In the genomic region with DNA sequence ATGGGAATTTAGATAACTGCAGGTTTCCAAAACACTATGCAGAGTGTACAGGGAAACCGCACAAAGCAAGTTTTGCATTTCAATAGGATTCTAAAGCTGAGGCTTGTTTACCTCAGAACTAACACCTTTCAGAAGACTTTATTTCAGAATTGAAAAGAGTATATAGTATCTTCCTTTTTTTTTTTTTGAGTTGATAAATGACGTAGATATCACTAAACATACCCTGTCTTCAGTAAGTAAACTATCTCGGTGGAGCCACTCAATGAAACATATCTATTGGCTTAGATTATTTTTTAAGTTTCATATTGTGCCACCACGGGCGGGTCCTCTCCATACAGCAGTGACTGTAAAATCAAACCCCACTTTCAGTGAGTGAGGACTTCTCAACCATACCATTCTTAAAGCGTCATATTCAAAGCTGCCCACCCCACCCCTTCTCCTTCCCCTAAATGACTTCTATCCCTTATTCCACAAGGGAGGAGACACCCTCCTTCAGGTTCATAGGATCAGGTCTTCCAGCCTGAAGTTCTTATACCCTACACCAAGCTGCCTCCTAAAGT, we compare ENCODE assay signal across 8 cellular contexts. TPM values are rescaled to one million over a fixed set of nuclear protein-coding genes. Genes with fewer than 3 reads are reported as not detected.
DNase-seq lines count a peak whose midpoint lies in the region; ATAC-seq lines count a peak whose summit lies in the region.

No MANE protein-coding gene starts in this region.

- H3K36me3 ChIP-seq in subcutaneous abdominal adipose tissue (ENCODE audit: control insufficient read depth in 5 of 5, insufficient read depth in 5 of 5, low read length in 5 of 5): no peaks in the 10 kb centered on the region

- H3K27me3 ChIP-seq in subcutaneous abdominal adipose tissue (ENCODE audit: control insufficient read depth in 5 of 5, insufficient read depth in 4 of 5, low read length in 5 of 5): no peaks in the 10 kb centered on the region

- no peaks in the 10 kb centered on the region for H3K9me3 Mint-ChIP-seq in activated CD4-positive, alpha-beta T cell treated with anti-CD3 and anti-CD28 coated beads, Interleukin-2, amount 10 ng/mL, durations not matched to agents 7 days and 5 days
- H3K9me3 Mint-ChIP-seq in immature natural killer cell: no peaks in the 10 kb centered on the region

- peak; percentile 12 for DNase-seq in activated CD4-positive, alpha-beta T cell treated with anti-CD3 and anti-CD28 coated beads, Interleukin-2, amount 10 ng/mL, durations not matched to agents 7 days and 5 days
- DNase-seq in activated CD4-positive, alpha-beta T cell treated with anti-CD3 and anti-CD28 coated beads, Interleukin-2, amount 50 U/mL, for 48 hours: no peak
- DNase-seq in T-helper 17 cell (no peak), immature natural killer cell (peak; percentile 8 to 39 (median 14)), UCSD-AML1 (lab: John Stamatoyannopoulos, UW; ENCODE audit: unreplicated experiment) (no peak), GF-D8 (lab: John Stamatoyannopoulos, UW) (no peak)

- H3K27ac ChIP-seq in subcutaneous abdominal adipose tissue (ENCODE audit: low read depth, low read length): peak overlapping the region; percentile 85

- H3K36me3 Mint-ChIP-seq in activated CD4-positive, alpha-beta T cell treated with anti-CD3 and anti-CD28 coated beads, Interleukin-2, amount 10 ng/mL, durations not matched to agents 7 days and 5 days (ENCODE audit: low read depth): peaks cover 20% of the 10 kb centered on the region
- H3K36me3 Mint-ChIP-seq in T-helper 17 cell (ENCODE audit: low read depth) (peaks cover 2% of the 10 kb centered on the region), immature natural killer cell (no peaks in the 10 kb centered on the region)

- no peaks in the 10 kb centered on the region for H3K27me3 Mint-ChIP-seq in activated CD4-positive, alpha-beta T cell treated with anti-CD3 and anti-CD28 coated beads, Interleukin-2, amount 10 ng/mL, durations not matched to agents 7 days and 5 days
- H3K27me3 Mint-ChIP-seq in T-helper 17 cell: no peaks in the 10 kb centered on the region
- peaks cover 14 to 33% (median 24%) of the 10 kb centered on the region in 3 donors for H3K27me3 Mint-ChIP-seq in immature natural killer cell (ENCODE audit: low read depth in 3 of 3)

- no peak overlapping the region for H3K4me3 ChIP-seq in subcutaneous abdominal adipose tissue (ENCODE audit: low read depth in 1 of 5, low read length in 5 of 5)

- peak overlapping the region; percentile 70 for H3K4me3 Mint-ChIP-seq in activated CD4-positive, alpha-beta T cell treated with anti-CD3 and anti-CD28 coated beads, Interleukin-2, amount 10 ng/mL, durations not matched to agents 7 days and 5 days
- H3K4me3 Mint-ChIP-seq in T-helper 17 cell (peak overlapping the region; percentile 79), immature natural killer cell (peak overlapping the region in 4 of 5 donors; percentile 3 to 83 (median 68))

- H3K9ac ChIP-seq in subcutaneous abdominal adipose tissue (ENCODE audit: low read length in 5 of 5): peak overlapping the region in 1 of 5 donors; percentile 13

- peak overlapping the region; percentile 94 for H3K27ac Mint-ChIP-seq in activated CD4-positive, alpha-beta T cell treated with anti-CD3 and anti-CD28 coated beads, Interleukin-2, amount 10 ng/mL, durations not matched to agents 7 days and 5 days
- peak overlapping the region; percentile 95 for H3K27ac Mint-ChIP-seq in T-helper 17 cell
- H3K27ac Mint-ChIP-seq in immature natural killer cell: peak overlapping the region; percentile 84 to 96 (median 90)

- H3K4me1 ChIP-seq in subcutaneous abdominal adipose tissue (ENCODE audit: control insufficient read depth in 5 of 5, insufficient read depth in 5 of 5, low read length in 5 of 5): peaks cover 0 to 35% (median 31%) of the 10 kb centered on the region in 5 donors

- POLR2A ChIA-PET in activated CD4-positive, alpha-beta T cell treated with anti-CD3 and anti-CD28 coated beads, Interleukin-2, amount 10 ng/mL, durations not matched to agents 7 days and 5 days (lab: Charles Lee): no interaction called here

- CTCF ChIA-PET in activated CD4-positive, alpha-beta T cell treated with anti-CD3 and anti-CD28 coated beads, Interleukin-2, amount 10 ng/mL, durations not matched to agents 7 days and 5 days (lab: Charles Lee): interaction anchor here (0.6 to 2.8 kb wide), 9 partner anchors 31 to 163 kb away, joined by 3 to 9 read pairs (median 4); no protein-coding TSS in a partner anchor

- H3K9me3 ChIP-seq in T-helper 17 cell (ENCODE audit: control insufficient read depth, low read length, poor library complexity, severe bottlenecking): no peaks in the 10 kb centered on the region
- H3K9me3 ChIP-seq in subcutaneous abdominal adipose tissue (ENCODE audit: control insufficient read depth in 5 of 5, low read length in 5 of 5): no peaks in the 10 kb centered on the region

- peaks cover 64% of the 10 kb centered on the region for H3K4me1 Mint-ChIP-seq in activated CD4-positive, alpha-beta T cell treated with anti-CD3 and anti-CD28 coated beads, Interleukin-2, amount 10 ng/mL, durations not matched to agents 7 days and 5 days
- H3K4me1 Mint-ChIP-seq in T-helper 17 cell (peaks cover 32% of the 10 kb centered on the region), immature natural killer cell (peaks cover 59 to 64% of the 10 kb centered on the region in 2 donors)

- ATAC-seq in T-helper 17 cell: peak; percentile 8
- ATAC-seq in GM18909 (IDR thresholded peaks at IDR 0.05; ENCODE audit: poor library complexity, unreplicated experiment): no peak

RNA-seq across cellular contexts. Expression of a gene that starts 2.0 kb away (rescaled TPM):
- 100 to 1,000 TPM; 167 to 169 TPM for total RNA-seq in activated CD4-positive, alpha-beta T cell treated with anti-CD3 and anti-CD28 coated beads, Interleukin-2, amount 10 ng/mL, durations not matched to agents 7 days and 5 days
- 100 to 1,000 TPM; 115 to 136 TPM for total RNA-seq in T-helper 17 cell
- polyA plus RNA-seq in immature natural killer cell: 10 to 100 TPM; 12.1 to 19.4 (median 13.0) TPM

Comparison
In these comparisons a context has a peak if more than half of its experiments do, and no peak if none do; other contexts are left out.
1. DNase-seq: peak in activated CD4-positive, alpha-beta T cell treated with anti-CD3 and anti-CD28 coated beads, Interleukin-2, amount 10 ng/mL, durations not matched to agents 7 days and 5 days (single experiment) and immature natural killer cell (3 of 3); none in activated CD4-positive, alpha-beta T cell treated with anti-CD3 and anti-CD28 coated beads, Interleukin-2, amount 50 U/mL, for 48 hours (0 of 2), T-helper 17 cell (0 of 3), UCSD-AML1 (single experiment) and GF-D8 (single experiment).
2. Peak in every context shown above with its lines, with median percentiles within 50 percentile points of each other: H3K27ac Mint-ChIP-seq and H3K4me3 Mint-ChIP-seq.